18 cellular contexts compared by ENCODE assay signal in genomic region chr10:30743586-30743985, GRCh38.
DNase-seq lines count a peak whose midpoint lies in the region; TF ChIP-seq lines count a peak whose summit lies in the region.
"Had no signal": no experiment of that assay in that cellular context is flagged by ENCODE, and none has a peak within 500 bp of the region (broad histone marks: within the 10 kb centered on the region; RNA-seq: fewer than 3 reads in every experiment).

No MANE protein-coding gene starts in this region.

- no peaks in the 10 kb centered on the region for H4K20me1 ChIP-seq in H9 (ENCODE audit: control insufficient read depth, insufficient read depth, insufficient read length)

- no peak overlapping the region for H3K4me3 Mint-ChIP-seq in H9
- H3K4me3 Mint-ChIP-seq: B cell, CD14-positive monocyte had no signal

- H3K9me3 ChIP-seq in H9 (ENCODE audit: control insufficient read depth, low read depth, low read length) (no peaks in the 10 kb centered on the region), esophagus squamous epithelium (no peaks in the 10 kb centered on the region), sigmoid colon (no peaks in the 10 kb centered on the region), vagina (no peaks in the 10 kb centered on the region)

- H3T11ph ChIP-seq in H9 (ENCODE audit: low read length), result no peak overlapping the region

- H3K27ac Mint-ChIP-seq in H9, result no peak overlapping the region
- H3K27ac Mint-ChIP-seq: B cell, CD14-positive monocyte had no signal

- no peak overlapping the region for H2BK15ac ChIP-seq in H9 (ENCODE audit: low read depth, low read length)

- H3K27me3 Mint-ChIP-seq in H9 (ENCODE audit: low read depth), result no peaks in the 10 kb centered on the region; the same call in 1 of the 2 replicates

- no peak for TF ChIP-seq POLR2A in esophagus squamous epithelium (IDR thresholded peaks at IDR 0.05)
- TF ChIP-seq POLR2A in sigmoid colon (IDR thresholded peaks at IDR 0.05), result no peak
- TF ChIP-seq POLR2A in vagina (IDR thresholded peaks at IDR 0.05), result no peak

- CTCF ChIA-PET in GM10248 (lab: Yijun Ruan, JAX), result interaction anchor here (0.6 to 2.2 kb wide), 4 partner anchors 9 to 41 kb away, joined by 3 to 12 read pairs (median 4); no protein-coding TSS in a partner anchor

- POLR2A ChIA-PET in GM10248 (lab: Yijun Ruan, JAX), result no interaction called here

- H3K4me2 ChIP-seq in H9 (ENCODE audit: insufficient read depth, insufficient read length, low read length), result no peak overlapping the region

- WGBS in H9 (ENCODE audit: extremely low coverage, insufficient read length, low lambda C conversion rate), result no CpG with 5 or more reads among the region's 3 CpGs
- 83 to 90% methylated on average over 3 of the region's 3 CpGs for WGBS in esophagus squamous epithelium, 2 donors
- 90 to 96% methylated on average over 3 of the region's 3 CpGs for WGBS in sigmoid colon, 2 donors

- intact Hi-C loops in esophagus squamous epithelium (cut with DNase I) (no loop called here), sigmoid colon (cut with DNase I) (loop anchor here (5.0 kb wide), 1 partner anchor 919 kb away; no protein-coding TSS in a partner anchor), vagina (cut with DNase I) (no loop called here)

- H3K9me3 Mint-ChIP-seq in H9, result peaks cover 0 to 3% of the 10 kb centered on the region in 2 experiments; a peak in 3 of 5 replicates

- H2BK12ac ChIP-seq in H9 (ENCODE audit: insufficient read length, low read depth, low read length), result no peak overlapping the region

- H3K23ac ChIP-seq in H9 (ENCODE audit: insufficient read length, low read depth, low read length), result no peak overlapping the region

- H4K5ac ChIP-seq in H9 (ENCODE audit: insufficient read length, low read depth, low read length), result peak overlapping the region; percentile 95

- H2BK120ac ChIP-seq in H9 (ENCODE audit: low read depth, low read length, poor library complexity, severe bottlenecking), result no peak overlapping the region

- no peak overlapping the region for H3K56ac ChIP-seq in H9 (ENCODE audit: insufficient read length, low read depth, low read length)

- H3K79me2 ChIP-seq in H9 (ENCODE audit: insufficient read depth, low read length), result no peaks in the 10 kb centered on the region

- no peaks in the 10 kb centered on the region for H3K27me3 ChIP-seq in H9 (ENCODE audit: insufficient read depth, low read length)
- H3K27me3 ChIP-seq in esophagus squamous epithelium, result no peaks in the 10 kb centered on the region
- H3K27me3 ChIP-seq in sigmoid colon, result no peaks in the 10 kb centered on the region
- no peaks in the 10 kb centered on the region for H3K27me3 ChIP-seq in vagina
- H3K27me3 ChIP-seq: SJCRH30 had no signal

- H3K4me1 ChIP-seq in H9 (ENCODE audit: insufficient read depth, low read length) (no peaks in the 10 kb centered on the region), esophagus squamous epithelium (no peaks in the 10 kb centered on the region), sigmoid colon (peaks cover 0 to 32% (median 11%) of the 10 kb centered on the region in 4 donors), vagina (no peaks in the 10 kb centered on the region)
- H3K4me1 ChIP-seq: SJCRH30 had no signal

- no peaks in the 10 kb centered on the region for H3K36me3 ChIP-seq in esophagus squamous epithelium
- H3K36me3 ChIP-seq in sigmoid colon, result no peaks in the 10 kb centered on the region
- no peaks in the 10 kb centered on the region for H3K36me3 ChIP-seq in vagina
- H3K36me3 ChIP-seq: SJCRH30 had no signal

- no peaks in the 10 kb centered on the region for H3K23me2 ChIP-seq in H9 (ENCODE audit: insufficient read length, low read depth, low read length, poor library complexity, severe bottlenecking)

- no peak overlapping the region for H3K14ac ChIP-seq in H9 (ENCODE audit: insufficient read depth, low read length)

- no peak overlapping the region for H3K4me3 ChIP-seq in esophagus squamous epithelium
- H3K4me3 ChIP-seq in sigmoid colon, result no peak overlapping the region
- no peak overlapping the region for H3K4me3 ChIP-seq in vagina
- H3K4me3 ChIP-seq: SJCRH30 had no signal

- H2BK5ac ChIP-seq in H9 (ENCODE audit: insufficient read length, low read length), result peak overlapping the region; percentile 49

- no peak overlapping the region for H2BK20ac ChIP-seq in H9 (ENCODE audit: low read depth, low read length, poor library complexity, severe bottlenecking)

- no peak overlapping the region for H4K91ac ChIP-seq in H9 (ENCODE audit: insufficient read length, low read depth, low read length)

- no peak overlapping the region for H2AK5ac ChIP-seq in H9 (ENCODE audit: insufficient read length, low read length)

- DNase-seq in H9 (no peak), esophagus squamous epithelium (lab: John Stamatoyannopoulos, UW) (no peak), sigmoid colon (no peak), vagina (ENCODE audit: extremely low spot score in 2 of 2) (no peak), GM10248 (ENCODE audit: extremely low spot score) (no peak), occipital lobe (lab: John Stamatoyannopoulos, UW) (no peak)
- no peak for DNase-seq in stimulated activated naive CD4-positive, alpha-beta T cell (lab: John Stamatoyannopoulos, UW)
- DNase-seq: DMS53, GDM1, Kasumi-1, NCI-H1417, NCI-H187 treated with DMSO at 0.1 percent for 48 hours, NCI-H2227 treated with DMSO at 0.1 percent for 48 hours, NCI-H510A treated with DMSO at 0.1 percent for 48 hours, NCI-H748 treated with DMSO at 0.1 percent for 48 hours, SJCRH30 had no signal

- peaks cover 0 to 2% (median 0%) of the 10 kb centered on the region in 3 experiments; a peak in 2 of 7 replicates for H3K36me3 Mint-ChIP-seq in H9 (ENCODE audit: insufficient read depth in 1 of 3, low read depth in 3 of 3)
- H3K36me3 Mint-ChIP-seq: CD14-positive monocyte had no signal

- H3K79me1 ChIP-seq in H9 (ENCODE audit: insufficient read depth, low read depth, low read length, poor library complexity, severe bottlenecking), result no peaks in the 10 kb centered on the region

- H3K27ac ChIP-seq in H9 (ENCODE audit: insufficient read length, low read depth, low read length) (no peak overlapping the region), esophagus squamous epithelium (peak overlapping the region in 3 of 4 donors; percentile 22 to 69 (median 36)), sigmoid colon (peak overlapping the region in 3 of 4 donors; percentile 53 to 83 (median 79)), vagina (peak overlapping the region; percentile 33)
- H3K27ac ChIP-seq: SJCRH30 had no signal

- H3K9ac ChIP-seq in H9 (ENCODE audit: extremely low read depth, insufficient read length, low read length), result no peak overlapping the region

- no peaks in the 10 kb centered on the region for H3K4me1 Mint-ChIP-seq in H9

- no peak for TF ChIP-seq EP300 in sigmoid colon (IDR thresholded peaks at IDR 0.05)

- no peak overlapping the region; the same call in 1 of the 2 replicates for H3K4ac ChIP-seq in H9 (ENCODE audit: low read depth, low read length)

- H4K8ac ChIP-seq in H9 (replicated peaks; ENCODE audit: insufficient read length, low read depth, low read length), result no peak overlapping the region

- H3K18ac ChIP-seq in H9 (ENCODE audit: insufficient read length, low read depth, low read length), result no peak overlapping the region

- TF ChIP-seq CTCF in H9 (conservative IDR thresholded peaks at IDR 0.05) (no peak), esophagus squamous epithelium (IDR thresholded peaks at IDR 0.05) (no peak), sigmoid colon (IDR thresholded peaks at IDR 0.05) (no peak), vagina (IDR thresholded peaks at IDR 0.05) (no peak), GM10248 (IDR thresholded peaks at IDR 0.05; ENCODE audit: control extremely low read depth, extremely low read depth, low read depth, missing control alignments) (no peak)

- no peak overlapping the region for H2AFZ ChIP-seq in H9 (ENCODE audit: low read length)
